21 cellular contexts compared by ENCODE assay signal in the genomic region with DNA sequence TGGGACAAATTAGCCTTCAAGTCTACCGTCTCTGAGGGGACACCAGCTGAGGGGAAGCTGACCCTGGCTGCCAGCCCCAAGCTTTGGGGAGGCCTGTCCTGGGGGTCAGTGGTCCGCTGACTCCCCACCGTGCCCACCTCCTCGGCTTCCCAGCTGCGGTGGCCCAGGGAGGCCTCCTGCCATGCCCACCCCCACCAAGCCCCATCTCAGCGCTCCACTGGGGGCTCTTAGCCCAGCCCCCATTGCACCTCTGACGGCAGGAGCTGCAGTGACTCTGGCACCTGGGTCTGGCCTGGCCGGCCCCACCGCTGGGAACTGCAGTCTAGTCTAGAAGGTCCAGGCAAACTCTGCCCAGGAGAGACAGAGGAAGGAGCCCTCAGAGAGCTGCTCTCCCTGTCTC. TPM values are rescaled to one million over a fixed set of nuclear protein-coding genes. Genes with fewer than 3 reads are reported as not detected.
DNase-seq lines count a peak whose midpoint lies in the region; ATAC-seq and TF ChIP-seq lines count a peak whose summit lies in the region.
"Had no signal": no experiment of that assay in that cellular context is flagged by ENCODE, and none has a peak within 500 bp of the region (broad histone marks: within the 10 kb centered on the region; RNA-seq: fewer than 3 reads in every experiment).

No MANE protein-coding gene starts in this region.

- H4K20me1 ChIP-seq in H9 (ENCODE audit: control insufficient read depth, insufficient read depth, insufficient read length): no peaks in the 10 kb centered on the region
- H4K20me1 ChIP-seq: BLaER1 treated with 17β-estradiol and CSF1 and Interleukin-3, amounts not matched to agents 10 nM and 100 nM had no signal

- H3K9me3 ChIP-seq in H9 (ENCODE audit: control insufficient read depth, low read depth, low read length): no peaks in the 10 kb centered on the region
- H3K9me3 ChIP-seq in Panc1 (ENCODE audit: control insufficient read depth, insufficient read depth, low read depth, low read length): no peaks in the 10 kb centered on the region
- no peaks in the 10 kb centered on the region for H3K9me3 ChIP-seq in CD8-positive, alpha-beta memory T cell (ENCODE audit: low read length)
- H3K9me3 ChIP-seq: A549, BE2C had no signal

- H3K4me3 Mint-ChIP-seq in H9: no peak overlapping the region
- H3K4me3 Mint-ChIP-seq in stimulated activated memory B cell treated with anti-CD40 and anti-IgM and Interleukin-4, amounts not matched to agents 10 μg/mL and 1 μg/mL and 100 μg/mL, for 72 hours: no peak overlapping the region
- no peak overlapping the region for H3K4me3 Mint-ChIP-seq in CD8-positive, alpha-beta memory T cell
- H3K4me3 Mint-ChIP-seq: CD14-positive monocyte; CD4-positive, alpha-beta T cell had no signal

- H2BK20ac ChIP-seq in H9 (ENCODE audit: low read depth, low read length, poor library complexity, severe bottlenecking): no peak overlapping the region

- H4K5ac ChIP-seq in H9 (ENCODE audit: insufficient read length, low read depth, low read length): no peak overlapping the region

- no peak overlapping the region for H2AK5ac ChIP-seq in H9 (ENCODE audit: insufficient read length, low read length)

- CTCF ChIA-PET in Panc1 (lab: Charles Lee): no interaction called here
- CTCF ChIA-PET in CD8-positive, alpha-beta memory T cell (lab: Charles Lee): no interaction called here

- DNase-seq in H9 (no peak), Panc1 (ENCODE audit: low read depth, low spot score) (no peak), NCI-H446 treated with DMSO at 0.1 percent for 48 hours (lab: John Stamatoyannopoulos, UW) (no peak)
- no peak for DNase-seq in CD8-positive, alpha-beta memory T cell
- no peak for DNase-seq in activated CD4-positive, CD25-positive, alpha-beta regulatory T cell treated with anti-CD3 and anti-CD28 coated beads, Interleukin-2, amount 50 U/mL, for 72 hours
- DNase-seq: 8988T; ACHN; AML-193; BE2C; Calu3; CD4-positive, alpha-beta T cell; COR-L47; DMS53; DMS79 treated with DMSO at 0.1 percent for 48 hours; GF-D8; GOT3; HCEC 1CT had no signal

- no peak overlapping the region for H4K8ac ChIP-seq in H9 (replicated peaks; ENCODE audit: insufficient read length, low read depth, low read length)

- H3T11ph ChIP-seq in H9 (ENCODE audit: low read length): no peak overlapping the region

- H3K27ac ChIP-seq in H9 (ENCODE audit: insufficient read length, low read depth, low read length) (no peak overlapping the region), Panc1 (ENCODE audit: low read length) (no peak overlapping the region)
- no peak overlapping the region for H3K27ac ChIP-seq in CD8-positive, alpha-beta memory T cell (ENCODE audit: low read depth, low read length)
- H3K27ac ChIP-seq: A549; BLaER1 treated with 17β-estradiol and CSF1 and Interleukin-3, amounts not matched to agents 10 nM and 100 nM had no signal

- no CpG with 5 or more reads among the region's 9 CpGs for WGBS in H9 (ENCODE audit: extremely low coverage, insufficient read length, low lambda C conversion rate)

- no peaks in the 10 kb centered on the region for H3K79me1 ChIP-seq in H9 (ENCODE audit: insufficient read depth, low read depth, low read length, poor library complexity, severe bottlenecking)

- no peak overlapping the region for H3K56ac ChIP-seq in H9 (ENCODE audit: insufficient read length, low read depth, low read length)

- intact Hi-C loops in Panc1 (cut with micrococcal nuclease; ENCODE audit: unreplicated experiment): no loop called here

- H3K23me2 ChIP-seq in H9 (ENCODE audit: insufficient read length, low read depth, low read length, poor library complexity, severe bottlenecking): no peaks in the 10 kb centered on the region

- no peak overlapping the region for H3K9ac ChIP-seq in H9 (ENCODE audit: extremely low read depth, insufficient read length, low read length)
- H3K9ac ChIP-seq: BLaER1 treated with 17β-estradiol and CSF1 and Interleukin-3, amounts not matched to agents 10 nM and 100 nM had no signal

- no peak overlapping the region for H2AFZ ChIP-seq in H9 (ENCODE audit: low read length)

- no peaks in the 10 kb centered on the region for H3K4me1 ChIP-seq in H9 (ENCODE audit: insufficient read depth, low read length)
- no peaks in the 10 kb centered on the region for H3K4me1 ChIP-seq in Panc1 (ENCODE audit: control insufficient read depth, insufficient read depth, low read length)
- no peaks in the 10 kb centered on the region for H3K4me1 ChIP-seq in CD8-positive, alpha-beta memory T cell (ENCODE audit: insufficient read depth, low read length)
- H3K4me1 ChIP-seq: BE2C had no signal

- H3K23ac ChIP-seq in H9 (ENCODE audit: insufficient read length, low read depth, low read length): no peak overlapping the region

- H3K27me3 ChIP-seq in H9 (ENCODE audit: insufficient read depth, low read length): no peaks in the 10 kb centered on the region
- no peaks in the 10 kb centered on the region for H3K27me3 ChIP-seq in Panc1 (ENCODE audit: control insufficient read depth, insufficient read depth, low read length)
- H3K27me3 ChIP-seq in CD8-positive, alpha-beta memory T cell (ENCODE audit: insufficient read depth, low read length, poor library complexity, severe bottlenecking): no peaks in the 10 kb centered on the region
- H3K27me3 ChIP-seq: BLaER1 treated with 17β-estradiol and CSF1 and Interleukin-3, amounts not matched to agents 10 nM and 100 nM had no signal

- H3K27me3 Mint-ChIP-seq in H9 (ENCODE audit: low read depth): peaks cover 72% of the 10 kb centered on the region
- peaks cover 39% of the 10 kb centered on the region for H3K27me3 Mint-ChIP-seq in stimulated activated memory B cell treated with anti-CD40 and anti-IgM and Interleukin-4, amounts not matched to agents 10 μg/mL and 1 μg/mL and 100 μg/mL, for 72 hours
- H3K27me3 Mint-ChIP-seq in CD8-positive, alpha-beta memory T cell: peaks cover 19 to 31% of the 10 kb centered on the region in 2 donors

- no peak overlapping the region for H2BK120ac ChIP-seq in H9 (ENCODE audit: low read depth, low read length, poor library complexity, severe bottlenecking)

- peaks cover 0 to 7% of the 10 kb centered on the region in 2 experiments; a peak in 2 of 4 replicates for H3K4me1 Mint-ChIP-seq in H9
- H3K4me1 Mint-ChIP-seq in stimulated activated memory B cell treated with anti-CD40 and anti-IgM and Interleukin-4, amounts not matched to agents 10 μg/mL and 1 μg/mL and 100 μg/mL, for 72 hours: no peaks in the 10 kb centered on the region
- no peaks in the 10 kb centered on the region for H3K4me1 Mint-ChIP-seq in CD8-positive, alpha-beta memory T cell
- H3K4me1 Mint-ChIP-seq: CD14-positive monocyte had no signal

- H3K4me2 ChIP-seq in H9 (ENCODE audit: insufficient read depth, insufficient read length, low read length): no peak overlapping the region
- H3K4me2 ChIP-seq: A549 had no signal

- in situ Hi-C loops in Panc1 (cut with HindIII; ENCODE audit: low pct_unique_long_range_greater_than_20kb, low sequenced_read_pairs): no loop called here

- no peak overlapping the region for H2BK12ac ChIP-seq in H9 (ENCODE audit: insufficient read length, low read depth, low read length)

- POLR2A ChIA-PET in Panc1 (lab: Charles Lee): interaction anchor here (0.6 kb wide), 1 partner anchor 304 kb away, joined by 4 read pairs; no protein-coding TSS in a partner anchor
- POLR2A ChIA-PET in CD8-positive, alpha-beta memory T cell (lab: Charles Lee): no interaction called here

- TF ChIP-seq CTCF in H9 (conservative IDR thresholded peaks at IDR 0.05): no peak
- TF ChIP-seq CTCF in Panc1 (IDR thresholded peaks at IDR 0.05): no peak

- H2BK5ac ChIP-seq in H9 (ENCODE audit: insufficient read length, low read length): no peak overlapping the region

- peak; percentile 60; the same call in 1 of the 2 replicates for ATAC-seq in Panc1
- peak; percentile 28 for ATAC-seq in stimulated activated memory B cell treated with anti-CD40 and anti-IgM and Interleukin-4, amounts not matched to agents 10 μg/mL and 1 μg/mL and 100 μg/mL, for 72 hours
- ATAC-seq: A549 had no signal

- no peaks in the 10 kb centered on the region; a peak in 1 of 7 replicates for H3K36me3 Mint-ChIP-seq in H9 (ENCODE audit: insufficient read depth in 1 of 3, low read depth in 3 of 3)
- no peaks in the 10 kb centered on the region for H3K36me3 Mint-ChIP-seq in stimulated activated memory B cell treated with anti-CD40 and anti-IgM and Interleukin-4, amounts not matched to agents 10 μg/mL and 1 μg/mL and 100 μg/mL, for 72 hours
- H3K36me3 Mint-ChIP-seq in CD8-positive, alpha-beta memory T cell: no peaks in the 10 kb centered on the region
- H3K36me3 Mint-ChIP-seq: CD14-positive monocyte had no signal

- no peaks in the 10 kb centered on the region for H3K9me3 Mint-ChIP-seq in H9
- H3K9me3 Mint-ChIP-seq in stimulated activated memory B cell treated with anti-CD40 and anti-IgM and Interleukin-4, amounts not matched to agents 10 μg/mL and 1 μg/mL and 100 μg/mL, for 72 hours: peaks cover 3% of the 10 kb centered on the region
- H3K9me3 Mint-ChIP-seq in CD8-positive, alpha-beta memory T cell: no peaks in the 10 kb centered on the region
- H3K9me3 Mint-ChIP-seq: CD4-positive, alpha-beta T cell had no signal

- H4K91ac ChIP-seq in H9 (ENCODE audit: insufficient read length, low read depth, low read length): no peak overlapping the region

- H3K4me3 ChIP-seq in Panc1 (ENCODE audit: low read depth in 2 of 2, low read length in 2 of 2): no peak overlapping the region
- H3K4me3 ChIP-seq in CD8-positive, alpha-beta memory T cell (ENCODE audit: low read length): no peak overlapping the region
- H3K4me3 ChIP-seq: A549; BLaER1 treated with 17β-estradiol and CSF1 and Interleukin-3, amounts not matched to agents 10 nM and 100 nM had no signal

- BruUV-seq in Panc1 (replicated peaks; lab: Mats Ljungman, UMichigan): no TSS peak

- H3K4ac ChIP-seq in H9 (ENCODE audit: low read depth, low read length): no peak overlapping the region

- no peak overlapping the region for H2BK15ac ChIP-seq in H9 (ENCODE audit: low read depth, low read length)

- H3K27ac Mint-ChIP-seq in H9: no peak overlapping the region
- no peak overlapping the region for H3K27ac Mint-ChIP-seq in stimulated activated memory B cell treated with anti-CD40 and anti-IgM and Interleukin-4, amounts not matched to agents 10 μg/mL and 1 μg/mL and 100 μg/mL, for 72 hours
- no peak overlapping the region for H3K27ac Mint-ChIP-seq in CD8-positive, alpha-beta memory T cell
- H3K27ac Mint-ChIP-seq: CD14-positive monocyte; CD4-positive, alpha-beta T cell had no signal

- peak overlapping the region; percentile 31 for H3K18ac ChIP-seq in H9 (ENCODE audit: insufficient read length, low read depth, low read length)

- H3K14ac ChIP-seq in H9 (ENCODE audit: insufficient read depth, low read length): no peak overlapping the region

- no peaks in the 10 kb centered on the region for H3K79me2 ChIP-seq in H9 (ENCODE audit: insufficient read depth, low read length)

- H3K36me3 ChIP-seq in Panc1 (ENCODE audit: control insufficient read depth, insufficient read depth, low read length): no peaks in the 10 kb centered on the region
- no peaks in the 10 kb centered on the region for H3K36me3 ChIP-seq in CD8-positive, alpha-beta memory T cell (ENCODE audit: insufficient read depth, low read length)
- H3K36me3 ChIP-seq: BE2C; BLaER1 treated with 17β-estradiol and CSF1 and Interleukin-3, amounts not matched to agents 10 nM and 100 nM had no signal

RNA-seq across cellular contexts. Expression of gene SIM2, which starts 30.2 kb away (rescaled TPM):
- total RNA-seq in H9 (2021): not detected in 2 replicates
- total RNA-seq in Panc1 (2021; ENCODE audit: unreplicated experiment): 11.5 TPM
- 9.4 TPM for polyA plus RNA-seq in Panc1 (2012; ENCODE audit: insufficient read length)
- total RNA-seq in CD8-positive, alpha-beta memory T cell: not detected
- polyA plus RNA-seq in CD8-positive, alpha-beta memory T cell: 0.07 TPM
- total RNA-seq: CD4-positive, alpha-beta T cell had no signal
- polyA plus RNA-seq: CD14-positive monocyte had no signal

Comparison
In these comparisons a context has a peak if more than half of its experiments do, and no peak if none do; other contexts are left out.
1. RNA of gene SIM2, which starts 30.2 kb away (total RNA-seq): 11.5 TPM in Panc1 (single experiment); not detected in H9 and not detected in CD8-positive, alpha-beta memory T cell; every median in the first group is over 10 times any median in the second.